ENCODE assay signal across 1 cellular context in genomic region chr13:44917589-44918322, GRCh38.
TF ChIP-seq lines count a peak whose summit lies in the region.

No MANE protein-coding gene starts in this region.

TF ChIP-seq in HepG2, 621 proteins besides CTCF, POLR2A, EP300 and RAD21 (continued from another document):
- TF ChIP-seq ZNF574 (CRISPR knock-in tag; IDR thresholded peaks at IDR 0.05) (peak; percentile 84), NFYB (CRISPR knock-in tag; IDR thresholded peaks at IDR 0.05) (no peak), TEF (CRISPR knock-in tag; IDR thresholded peaks at IDR 0.05) (no peak), ARID5B (CRISPR knock-in tag; IDR thresholded peaks at IDR 0.05) (peak; percentile 52; the same call in 1 of the 2 replicates), CHD2 (IDR thresholded peaks at IDR 0.05; ENCODE audit: low read depth, low read length) (peak; percentile 58), HNF4G (IDR thresholded peaks at IDR 0.05; ENCODE audit: borderline replicate concordance, low read depth, low read length) (no peak), HNF4G (CRISPR knock-in tag; IDR thresholded peaks at IDR 0.05; ENCODE audit: borderline replicate concordance, low read depth) (0 out of 2 replicates have a peak, but pooled peaks have one; percentile 27), FOSL2 (CRISPR knock-in tag; IDR thresholded peaks at IDR 0.05) (no peak), ZNF17 (CRISPR knock-in tag; IDR thresholded peaks at IDR 0.05) (no peak), ZNF780A (CRISPR knock-in tag; IDR thresholded peaks at IDR 0.05) (no peak), ZNF709 (CRISPR knock-in tag; IDR thresholded peaks at IDR 0.05) (peak; percentile 69; the same call in 1 of the 2 replicates), ZBTB7A (CRISPR knock-in tag; IDR thresholded peaks at IDR 0.05) (no peak), DR1 (CRISPR knock-in tag; IDR thresholded peaks at IDR 0.05) (peak; percentile 17; the same call in 1 of the 2 replicates), ZNF274 (CRISPR knock-in tag; IDR thresholded peaks at IDR 0.05) (no peak), SOX13 (IDR thresholded peaks at IDR 0.05) (peak; percentile 4; the same call in 1 of the 2 replicates), SOX13 (CRISPR knock-in tag; conservative IDR thresholded peaks at IDR 0.05 in 1 of 2, IDR thresholded peaks at IDR 0.05 in 1 of 2) (peak in 1 of 2 experiments; percentile 36; a peak in 1 of 4 replicates), SAP130 (CRISPR knock-in tag; IDR thresholded peaks at IDR 0.05; ENCODE audit: low read depth) (peak; percentile 61), RAD51 (IDR thresholded peaks at IDR 0.05; ENCODE audit: borderline replicate concordance) (no peak), RXRB (CRISPR knock-in tag; IDR thresholded peaks at IDR 0.05; ENCODE audit: borderline replicate concordance) (peak; percentile 66; the same call in 1 of the 2 replicates), ZNF251 (CRISPR knock-in tag; IDR thresholded peaks at IDR 0.05) (no peak), ESRRA (CRISPR knock-in tag; IDR thresholded peaks at IDR 0.05; ENCODE audit: low read depth) (peak; percentile 59; the same call in 1 of the 2 replicates), ZNF431 (CRISPR knock-in tag; IDR thresholded peaks at IDR 0.05; ENCODE audit: borderline replicate concordance, low read depth) (no peak; the same call in 1 of the 2 replicates), SP1 (IDR thresholded peaks at IDR 0.05) (no peak), SP1 (CRISPR knock-in tag; IDR thresholded peaks at IDR 0.05) (0 out of 2 replicates have a peak, but pooled peaks have one; percentile 8)
- TF ChIP-seq, protein P1, sequence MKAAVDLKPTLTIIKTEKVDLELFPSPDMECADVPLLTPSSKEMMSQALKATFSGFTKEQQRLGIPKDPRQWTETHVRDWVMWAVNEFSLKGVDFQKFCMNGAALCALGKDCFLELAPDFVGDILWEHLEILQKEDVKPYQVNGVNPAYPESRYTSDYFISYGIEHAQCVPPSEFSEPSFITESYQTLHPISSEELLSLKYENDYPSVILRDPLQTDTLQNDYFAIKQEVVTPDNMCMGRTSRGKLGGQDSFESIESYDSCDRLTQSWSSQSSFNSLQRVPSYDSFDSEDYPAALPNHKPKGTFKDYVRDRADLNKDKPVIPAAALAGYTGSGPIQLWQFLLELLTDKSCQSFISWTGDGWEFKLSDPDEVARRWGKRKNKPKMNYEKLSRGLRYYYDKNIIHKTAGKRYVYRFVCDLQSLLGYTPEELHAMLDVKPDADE (CRISPR knock-in tag; IDR thresholded peaks at IDR 0.05): no peak
- TF ChIP-seq, protein P2, sequence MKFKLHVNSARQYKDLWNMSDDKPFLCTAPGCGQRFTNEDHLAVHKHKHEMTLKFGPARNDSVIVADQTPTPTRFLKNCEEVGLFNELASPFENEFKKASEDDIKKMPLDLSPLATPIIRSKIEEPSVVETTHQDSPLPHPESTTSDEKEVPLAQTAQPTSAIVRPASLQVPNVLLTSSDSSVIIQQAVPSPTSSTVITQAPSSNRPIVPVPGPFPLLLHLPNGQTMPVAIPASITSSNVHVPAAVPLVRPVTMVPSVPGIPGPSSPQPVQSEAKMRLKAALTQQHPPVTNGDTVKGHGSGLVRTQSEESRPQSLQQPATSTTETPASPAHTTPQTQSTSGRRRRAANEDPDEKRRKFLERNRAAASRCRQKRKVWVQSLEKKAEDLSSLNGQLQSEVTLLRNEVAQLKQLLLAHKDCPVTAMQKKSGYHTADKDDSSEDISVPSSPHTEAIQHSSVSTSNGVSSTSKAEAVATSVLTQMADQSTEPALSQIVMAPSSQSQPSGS (CRISPR knock-in tag; IDR thresholded peaks at IDR 0.05): peak; percentile 49; the same call in 1 of the 2 replicates
- TF ChIP-seq, protein P3, sequence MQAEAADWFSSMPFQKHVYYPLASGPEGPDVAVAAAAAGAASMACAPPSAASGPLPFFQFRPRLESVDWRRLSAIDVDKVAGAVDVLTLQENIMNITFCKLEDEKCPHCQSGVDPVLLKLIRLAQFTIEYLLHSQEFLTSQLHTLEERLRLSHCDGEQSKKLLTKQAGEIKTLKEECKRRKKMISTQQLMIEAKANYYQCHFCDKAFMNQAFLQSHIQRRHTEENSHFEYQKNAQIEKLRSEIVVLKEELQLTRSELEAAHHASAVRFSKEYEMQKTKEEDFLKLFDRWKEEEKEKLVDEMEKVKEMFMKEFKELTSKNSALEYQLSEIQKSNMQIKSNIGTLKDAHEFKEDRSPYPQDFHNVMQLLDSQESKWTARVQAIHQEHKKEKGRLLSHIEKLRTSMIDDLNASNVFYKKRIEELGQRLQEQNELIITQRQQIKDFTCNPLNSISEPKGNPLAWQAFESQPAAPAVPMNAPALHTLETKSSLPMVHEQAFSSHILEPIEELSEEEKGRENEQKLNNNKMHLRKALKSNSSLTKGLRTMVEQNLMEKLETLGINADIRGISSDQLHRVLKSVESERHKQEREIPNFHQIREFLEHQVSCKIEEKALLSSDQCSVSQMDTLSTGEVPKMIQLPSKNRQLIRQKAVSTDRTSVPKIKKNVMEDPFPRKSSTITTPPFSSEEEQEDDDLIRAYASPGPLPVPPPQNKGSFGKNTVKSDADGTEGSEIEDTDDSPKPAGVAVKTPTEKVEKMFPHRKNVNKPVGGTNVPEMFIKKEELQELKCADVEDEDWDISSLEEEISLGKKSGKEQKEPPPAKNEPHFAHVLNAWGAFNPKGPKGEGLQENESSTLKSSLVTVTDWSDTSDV (CRISPR knock-in tag; IDR thresholded peaks at IDR 0.05): peak; percentile 21; the same call in 1 of the 2 replicates
- TF ChIP-seq, protein P4, sequence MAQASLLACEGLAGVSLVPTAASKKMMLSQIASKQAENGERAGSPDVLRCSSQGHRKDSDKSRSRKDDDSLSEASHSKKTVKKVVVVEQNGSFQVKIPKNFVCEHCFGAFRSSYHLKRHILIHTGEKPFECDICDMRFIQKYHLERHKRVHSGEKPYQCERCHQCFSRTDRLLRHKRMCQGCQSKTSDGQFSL (CRISPR knock-in tag; IDR thresholded peaks at IDR 0.05): no peak
- TF ChIP-seq, protein P5, sequence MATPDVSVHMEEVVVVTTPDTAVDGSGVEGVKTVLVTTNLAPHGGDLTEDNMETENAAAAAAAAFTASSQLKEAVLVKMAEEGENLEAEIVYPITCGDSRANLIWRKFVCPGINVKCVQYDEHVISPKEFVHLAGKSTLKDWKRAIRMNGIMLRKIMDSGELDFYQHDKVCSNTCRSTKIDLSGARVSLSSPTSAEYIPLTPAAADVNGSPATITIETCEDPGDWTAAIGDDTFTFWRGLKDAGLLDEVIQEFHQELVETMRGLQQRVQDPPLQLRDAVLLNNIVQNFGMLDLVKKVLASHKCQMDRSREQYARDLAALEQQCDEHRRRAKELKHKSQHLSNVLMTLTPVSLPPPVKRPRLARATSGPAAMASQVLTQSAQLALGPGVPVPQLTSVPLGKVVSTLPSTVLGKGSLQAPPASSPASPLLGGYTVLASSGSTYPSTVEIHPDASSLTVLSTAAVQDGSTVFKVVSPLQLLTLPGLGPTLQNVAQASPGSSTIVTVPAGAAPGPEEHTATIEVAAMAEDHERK (CRISPR knock-in tag; IDR thresholded peaks at IDR 0.05; ENCODE audit: low read depth): peak; percentile 21; the same call in 1 of the 2 replicates
